18 cellular contexts compared by ENCODE assay signal in the genomic region with DNA sequence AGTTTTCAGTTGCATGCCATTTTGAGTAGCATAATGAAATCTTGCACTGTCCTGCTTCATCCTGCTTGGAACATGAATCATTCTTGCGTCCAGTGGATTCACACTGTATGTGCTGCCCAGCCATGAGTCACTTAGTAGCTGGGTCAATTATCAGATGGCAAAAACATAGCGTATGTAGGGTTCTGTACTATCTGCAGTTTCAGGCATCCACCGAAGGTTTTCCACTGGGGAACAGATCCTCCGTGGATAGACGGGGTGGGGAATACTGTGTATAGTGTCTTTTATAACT.
DNase-seq lines count a peak whose midpoint lies in the region; ATAC-seq and TF ChIP-seq lines count a peak whose summit lies in the region.
"Had no signal": no experiment of that assay in that cellular context is flagged by ENCODE, and none has a peak within 500 bp of the region (broad histone marks: within the 10 kb centered on the region; RNA-seq: fewer than 3 reads in every experiment).

No MANE protein-coding gene starts in this region.

- no peaks in the 10 kb centered on the region for H4K20me1 ChIP-seq in mammary epithelial cell (ENCODE audit: insufficient read depth, low read length)
- no peaks in the 10 kb centered on the region for H4K20me1 ChIP-seq in OCI-LY7 (ENCODE audit: insufficient read depth, low read length)
- H4K20me1 ChIP-seq: BLaER1 had no signal

- H3K27ac ChIP-seq in mammary epithelial cell (ENCODE audit: insufficient read depth, low read depth, low read length): no peak overlapping the region
- H3K27ac ChIP-seq in OCI-LY7 (ENCODE audit: low read depth, low read length, poor library complexity, severe bottlenecking): no peak overlapping the region
- H3K27ac ChIP-seq: BLaER1, upper lobe of left lung had no signal

- CTCF ChIA-PET in mammary epithelial cell (lab: Charles Lee; ENCODE audit: low non-redundant PET) (interaction anchor here (0.6 kb wide), 1 partner anchor 13 kb away, joined by 4 read pairs; no protein-coding TSS in a partner anchor), OCI-LY7 (lab: Charles Lee; ENCODE audit: unreplicated experiment) (no interaction called here)

- DNase-seq in EH (ENCODE audit: low read depth) (peak; percentile 62), M059J (ENCODE audit: low read depth) (peak; percentile 81), mammary epithelial cell (peak; percentile 80), kidney glomerular epithelial cell (lab: John Stamatoyannopoulos, UW) (peak; percentile 8), OCI-LY7 (ENCODE audit: low spot score) (no peak), Right ventricle myocardium superior (no peak)
- DNase-seq: activated CD8-positive, alpha-beta memory T cell treated with anti-CD3 and anti-CD28 coated beads for 24 hours; activated effector memory CD4-positive, alpha-beta T cell treated with Interleukin-2 at 50 U/mL for 16 hours; DMS79 treated with DMSO at 0.1 percent for 48 hours; effector memory CD8-positive, alpha-beta T cell; hippocampal formation; natural killer cell; NCI-H1930; SHP77 treated with DMSO at 0.1 percent for 48 hours; upper lobe of left lung had no signal

- H3K9me3 ChIP-seq in mammary epithelial cell (replicated peaks; ENCODE audit: insufficient read depth, low read length): no peaks in the 10 kb centered on the region
- no peaks in the 10 kb centered on the region; the same call in 1 of the 2 replicates for H3K9me3 ChIP-seq in OCI-LY7 (ENCODE audit: low read length)
- H3K9me3 ChIP-seq: upper lobe of left lung had no signal

- BruUV-seq in mammary epithelial cell (replicated peaks; lab: Mats Ljungman, UMichigan) (no TSS peak), OCI-LY7 (replicated peaks; lab: Mats Ljungman, UMichigan) (no TSS peak)

- H3K4me3 ChIP-seq in mammary epithelial cell (replicated peaks in 1 of 3; ENCODE audit: insufficient read depth in 1 of 3, low read depth in 2 of 3, low read length in 3 of 3): no peak overlapping the region
- no peak overlapping the region for H3K4me3 ChIP-seq in OCI-LY7 (ENCODE audit: low read depth, low read length, poor library complexity, severe bottlenecking)
- H3K4me3 ChIP-seq: BLaER1, upper lobe of left lung had no signal

- H3K4me2 ChIP-seq in mammary epithelial cell (ENCODE audit: insufficient read depth, low read depth, low read length): peak overlapping the region; percentile 20
- no peak overlapping the region for H3K4me2 ChIP-seq in OCI-LY7 (ENCODE audit: low read length)
- H3K4me2 ChIP-seq: BLaER1 had no signal

- WGBS in mammary epithelial cell (ENCODE audit: low coverage, missing lambda C conversion rate): 65% methylated on average over 5 of the region's 5 CpGs

- H3K36me3 ChIP-seq in mammary epithelial cell (ENCODE audit: insufficient read depth, low read length): no peaks in the 10 kb centered on the region
- no peaks in the 10 kb centered on the region for H3K36me3 ChIP-seq in OCI-LY7 (ENCODE audit: insufficient read depth, low read length)
- H3K36me3 ChIP-seq: BLaER1, upper lobe of left lung had no signal

- POLR2A ChIA-PET in OCI-LY7 (lab: Charles Lee): interaction anchor here (0.6 to 0.8 kb wide), 2 partner anchors 9 to 326 kb away, joined by 3 to 5 read pairs; no protein-coding TSS in a partner anchor

- H3K79me2 ChIP-seq in mammary epithelial cell (ENCODE audit: insufficient read depth, low read length) (no peaks in the 10 kb centered on the region), OCI-LY7 (ENCODE audit: insufficient read depth, low read depth, low read length) (no peaks in the 10 kb centered on the region)

- TF ChIP-seq CTCF in mammary epithelial cell (conservative IDR thresholded peaks at IDR 0.05 in 1 of 2, IDR thresholded peaks at IDR 0.05 in 1 of 2; ENCODE audit: extremely low read depth in 1 of 2, insufficient read depth in 1 of 2, low read depth in 1 of 2, low read length in 2 of 2): no peak
- TF ChIP-seq CTCF in OCI-LY7 (conservative IDR thresholded peaks at IDR 0.05; ENCODE audit: low read length): no peak

- in situ Hi-C loops in mammary epithelial cell (cut with MboI; ENCODE audit: low sequenced_read_pairs in 2 of 2): no loop called here

- no peak overlapping the region for H2AFZ ChIP-seq in mammary epithelial cell (ENCODE audit: low read depth, low read length)
- no peak overlapping the region for H2AFZ ChIP-seq in OCI-LY7 (ENCODE audit: low read length)

- no peak for ATAC-seq in GM19328 (IDR thresholded peaks at IDR 0.05; ENCODE audit: unreplicated experiment)
- ATAC-seq in Right ventricle myocardium superior (ENCODE audit: poor library complexity): no peak
- no peak for ATAC-seq in GM21381 (IDR thresholded peaks at IDR 0.05; ENCODE audit: unreplicated experiment)
- ATAC-seq: effector memory CD8-positive, alpha-beta T cell; natural killer cell had no signal

- H3K9me2 ChIP-seq in OCI-LY7 (ENCODE audit: insufficient read depth, low read length): no peaks in the 10 kb centered on the region

- dilution Hi-C loops in mammary epithelial cell (cut with HindIII; ENCODE audit: low sequenced_read_pairs): no loop called here

- intact Hi-C loops in mammary epithelial cell (cut with micrococcal nuclease) (no loop called here), OCI-LY7 (cut with micrococcal nuclease; ENCODE audit: unreplicated experiment) (no loop called here), Right ventricle myocardium superior (cut with DNase I) (no loop called here)

- H3K27me3 ChIP-seq in mammary epithelial cell (ENCODE audit: insufficient read depth, low read length): no peaks in the 10 kb centered on the region
- H3K27me3 ChIP-seq: BLaER1, upper lobe of left lung had no signal

- peaks cover 13% of the 10 kb centered on the region for H3K4me1 ChIP-seq in mammary epithelial cell (ENCODE audit: insufficient read depth, low read length)
- H3K4me1 ChIP-seq in OCI-LY7 (ENCODE audit: insufficient read depth, low read length, poor library complexity, severe bottlenecking): no peaks in the 10 kb centered on the region
- H3K4me1 ChIP-seq: BLaER1 had no signal

- no peak overlapping the region for H3K9ac ChIP-seq in mammary epithelial cell (ENCODE audit: insufficient read depth, low read length)
- H3K9ac ChIP-seq: BLaER1 had no signal

Comparison
In these comparisons a context has a peak if more than half of its experiments do, and no peak if none do; other contexts are left out.
1. DNase-seq: peak in EH (single experiment), M059J (single experiment), mammary epithelial cell (single experiment) and kidney glomerular epithelial cell (single experiment); none in OCI-LY7 (single experiment) and Right ventricle myocardium superior (single experiment).